ENCODE assay signal across 1 cellular context in genomic region chr15:63791236-63791635, GRCh38.
TF ChIP-seq lines count a peak whose summit lies in the region.

No MANE protein-coding gene starts in this region.

TF ChIP-seq in IMR-90, 13 proteins besides CTCF, POLR2A, EP300 and RAD21:
- TF ChIP-seq MAZ (IDR thresholded peaks at IDR 0.05; ENCODE audit: borderline replicate concordance, low read depth, low read length) (no peak), CHD1 (IDR thresholded peaks at IDR 0.05; ENCODE audit: low read depth, low read length) (no peak), MAFK (IDR thresholded peaks at IDR 0.05; ENCODE audit: low read depth, low read length) (no peak), NFE2L2 (IDR thresholded peaks at IDR 0.05; ENCODE audit: low read depth, low read length) (no peak), MXI1 (IDR thresholded peaks at IDR 0.05; ENCODE audit: borderline replicate concordance, low read depth, low read length) (no peak), BHLHE40 (IDR thresholded peaks at IDR 0.05; ENCODE audit: low read depth, low read length) (no peak)
- TF ChIP-seq, protein P1, sequence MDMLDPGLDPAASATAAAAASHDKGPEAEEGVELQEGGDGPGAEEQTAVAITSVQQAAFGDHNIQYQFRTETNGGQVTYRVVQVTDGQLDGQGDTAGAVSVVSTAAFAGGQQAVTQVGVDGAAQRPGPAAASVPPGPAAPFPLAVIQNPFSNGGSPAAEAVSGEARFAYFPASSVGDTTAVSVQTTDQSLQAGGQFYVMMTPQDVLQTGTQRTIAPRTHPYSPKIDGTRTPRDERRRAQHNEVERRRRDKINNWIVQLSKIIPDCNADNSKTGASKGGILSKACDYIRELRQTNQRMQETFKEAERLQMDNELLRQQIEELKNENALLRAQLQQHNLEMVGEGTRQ (IDR thresholded peaks at IDR 0.05; ENCODE audit: low read depth, low read length) = no peak
